In genomic region chr15:31352911-31353811, GRCh38 we compare ENCODE assay signal across 8 cellular contexts. TPM values are rescaled to one million over a fixed set of nuclear protein-coding genes. Genes with fewer than 3 reads are reported as not detected.
A peak's percentile ranks its signal among the peaks of the same experiment; 100 is the strongest.
DNase-seq lines count a peak whose midpoint lies in the region; ATAC-seq and TF ChIP-seq lines count a peak whose summit lies in the region.

No MANE protein-coding gene starts in this region.

- intact Hi-C loops in dorsolateral prefrontal cortex (cut with DNase I) (no loop called here), transverse colon (cut with DNase I; ENCODE audit: low total_unique reads) (no loop called here)

- H3K4me3 Mint-ChIP-seq in T-helper 17 cell = peak overlapping the region; percentile 87

- H3K27me3 ChIP-seq in dorsolateral prefrontal cortex = no peaks in the 10 kb centered on the region
- H3K27me3 ChIP-seq in transverse colon = no peaks in the 10 kb centered on the region

- DNase-seq in GM12865 (ENCODE audit: low read depth) (peak; percentile 88), KBM-7 (peak; percentile 94), T-helper 17 cell (no peak), dorsolateral prefrontal cortex (peak in 7 of 10 donors; percentile 51 to 82 (median 76)), middle frontal gyrus (ENCODE audit: extremely low spot score, low spot score) (peak; percentile 34), transverse colon (peak; percentile 78), T1000 (lab: John Stamatoyannopoulos, UW) (no peak)

- peaks cover 80% of the 10 kb centered on the region for H3K4me1 Mint-ChIP-seq in T-helper 17 cell

- TF ChIP-seq CTCF in GM12865 (IDR thresholded peaks at IDR 0.05; ENCODE audit: insufficient read depth, low read depth, low read length, missing control alignments) (no peak), dorsolateral prefrontal cortex (IDR thresholded peaks at IDR 0.05 in 54 of 56, conservative IDR thresholded peaks at IDR 0.05 in 2 of 56; ENCODE audit: low read depth in 1 of 56, partially characterized antibody in 56 of 56) (peak in 3 of 56 donors; percentile 9 to 27 (median 13)), transverse colon (IDR thresholded peaks at IDR 0.05) (no peak)

- H3K27ac Mint-ChIP-seq in T-helper 17 cell = peak overlapping the region; percentile 99

- TF ChIP-seq EP300 in transverse colon (IDR thresholded peaks at IDR 0.05; ENCODE audit: low read depth) = peak; percentile 33

- WGBS in transverse colon (ENCODE audit: low coverage in 1 of 2), 2 donors = 23 to 27% methylated on average over 6 to 14 of the region's 14 CpGs

- in situ Hi-C loops in KBM-7 (cut with MboI; ENCODE audit: low pct_unique_long_range_greater_than_20kb, low sequenced_read_pairs) (no loop called here), transverse colon (cut with MboI; ENCODE audit: low pct_ligation_motif_present in 1 of 4, low pct_unique_long_range_greater_than_20kb in 1 of 4, low sequenced_read_pairs in 3 of 4) (no loop called here)

- H3K9me3 ChIP-seq in T-helper 17 cell (ENCODE audit: control insufficient read depth, low read length, poor library complexity, severe bottlenecking) (no peaks in the 10 kb centered on the region), transverse colon (no peaks in the 10 kb centered on the region)

- peaks cover 49 to 100% (median 54%) of the 10 kb centered on the region in 4 donors for H3K4me1 ChIP-seq in transverse colon

- H3K4me3 ChIP-seq in GM12865 (ENCODE audit: low read depth, low read length) = peak overlapping the region; percentile 24
- H3K4me3 ChIP-seq in dorsolateral prefrontal cortex = peak overlapping the region in 26 of 59 donors; percentile 5 to 43 (median 22)
- peak overlapping the region in 1 of 4 donors; percentile 27 for H3K4me3 ChIP-seq in transverse colon

- ATAC-seq in GM21529 (IDR thresholded peaks at IDR 0.05; ENCODE audit: unreplicated experiment) = peak; percentile 72
- ATAC-seq in T-helper 17 cell = peak; percentile 68

- peaks cover 6% of the 10 kb centered on the region for H3K36me3 Mint-ChIP-seq in T-helper 17 cell (ENCODE audit: low read depth)

- H3K27ac ChIP-seq in dorsolateral prefrontal cortex = peak overlapping the region; percentile 55 to 100 (median 91)
- peak overlapping the region; percentile 84 to 92 (median 89) for H3K27ac ChIP-seq in transverse colon

- H3K27me3 Mint-ChIP-seq in T-helper 17 cell = no peaks in the 10 kb centered on the region

- no peak for TF ChIP-seq POLR2A in transverse colon (IDR thresholded peaks at IDR 0.05)

- H3K36me3 ChIP-seq in transverse colon = no peaks in the 10 kb centered on the region

RNA-seq across cellular contexts. Expression of gene KLF13, which starts 26.5 kb away (rescaled TPM):
- 100 to 1,000 TPM; 184 to 226 TPM for total RNA-seq in T-helper 17 cell
- total RNA-seq in dorsolateral prefrontal cortex = 100 to 1,000 TPM in 101 of 120 experiments, 10 to 100 TPM in 19; 73.4 to 179 (median 116) TPM
- total RNA-seq in transverse colon = 10 to 100 TPM; 39.0 to 81.2 (median 68.8) TPM

Comparison
In these comparisons a context has a peak if more than half of its experiments do, and no peak if none do; other contexts are left out.
1. DNase-seq: peak in GM12865 (single experiment), KBM-7 (single experiment), dorsolateral prefrontal cortex (7 of 10), middle frontal gyrus (single experiment) and transverse colon (single experiment); none in T-helper 17 cell (0 of 3) and T1000 (single experiment).